1 cellular context compared by ENCODE assay signal in the genomic region with DNA sequence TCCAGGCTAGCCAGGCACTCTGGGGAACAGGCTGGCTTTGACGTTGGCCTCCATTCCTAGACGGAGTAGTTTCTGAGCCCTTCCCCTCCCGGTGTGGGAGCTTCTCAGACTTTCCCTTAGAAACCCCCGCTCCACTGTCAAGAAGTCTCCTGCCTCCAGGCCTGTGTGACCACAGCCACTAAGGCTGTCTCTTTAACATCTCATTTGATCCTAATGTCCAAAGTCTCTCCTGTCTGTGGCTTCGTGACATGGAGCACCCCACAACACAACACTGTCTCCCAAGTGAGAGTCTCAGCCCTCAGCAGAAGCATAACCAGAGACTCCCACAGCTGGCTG.
TF ChIP-seq lines count a peak whose summit lies in the region.

No MANE protein-coding gene starts in this region.

TF ChIP-seq in H1, 55 proteins besides CTCF, POLR2A, EP300 and RAD21:
- TF ChIP-seq SIX5 (IDR thresholded peaks at IDR 0.05; ENCODE audit: low read depth, low read length) (no peak), CEBPB (IDR thresholded peaks at IDR 0.05; ENCODE audit: low read depth, low read length) (no peak), PHF8 (conservative IDR thresholded peaks at IDR 0.05; ENCODE audit: low read depth, low read length) (no peak), ASH2L (IDR thresholded peaks at IDR 0.05; ENCODE audit: low read length) (no peak), POLR2AphosphoS5 (IDR thresholded peaks at IDR 0.05; ENCODE audit: low read depth, low read length) (no peak), GABPA (IDR thresholded peaks at IDR 0.05; ENCODE audit: borderline replicate concordance, insufficient read depth, low read length) (no peak), HDAC2 (IDR thresholded peaks at IDR 0.05; ENCODE audit: borderline replicate concordance in 1 of 2, low read depth in 2 of 2, low read length in 2 of 2) (no peak), KDM5A (IDR thresholded peaks at IDR 0.05; ENCODE audit: low read length) (no peak), TEAD4 (IDR thresholded peaks at IDR 0.05; ENCODE audit: low read depth, low read length) (no peak), MAFK (IDR thresholded peaks at IDR 0.05; ENCODE audit: low read depth, low read length) (no peak), POU5F1 (IDR thresholded peaks at IDR 0.05; ENCODE audit: low read depth, low read length) (no peak), CBX8 (IDR thresholded peaks at IDR 0.05; ENCODE audit: borderline replicate concordance, low read depth, low read length) (no peak), RNF2 (IDR thresholded peaks at IDR 0.05; ENCODE audit: borderline replicate concordance, low read depth, low read length, missing control alignments, poor library complexity, severe bottlenecking) (no peak), BACH1 (IDR thresholded peaks at IDR 0.05; ENCODE audit: low read length) (no peak), YY1 (IDR thresholded peaks at IDR 0.05; ENCODE audit: low read depth, low read length) (no peak), HDAC6 (IDR thresholded peaks at IDR 0.05; ENCODE audit: low read depth, low read length) (no peak), SRF (IDR thresholded peaks at IDR 0.05; ENCODE audit: low read depth, low read length) (no peak), SP2 (IDR thresholded peaks at IDR 0.05; ENCODE audit: low read length) (no peak), RBBP5 (IDR thresholded peaks at IDR 0.05; ENCODE audit: borderline replicate concordance, low read depth, low read length) (no peak)
- TF ChIP-seq, protein P1, sequence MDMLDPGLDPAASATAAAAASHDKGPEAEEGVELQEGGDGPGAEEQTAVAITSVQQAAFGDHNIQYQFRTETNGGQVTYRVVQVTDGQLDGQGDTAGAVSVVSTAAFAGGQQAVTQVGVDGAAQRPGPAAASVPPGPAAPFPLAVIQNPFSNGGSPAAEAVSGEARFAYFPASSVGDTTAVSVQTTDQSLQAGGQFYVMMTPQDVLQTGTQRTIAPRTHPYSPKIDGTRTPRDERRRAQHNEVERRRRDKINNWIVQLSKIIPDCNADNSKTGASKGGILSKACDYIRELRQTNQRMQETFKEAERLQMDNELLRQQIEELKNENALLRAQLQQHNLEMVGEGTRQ (IDR thresholded peaks at IDR 0.05; ENCODE audit: low read length), result no peak
TF ChIP-seq in H1: peak in this region for 0.
